ENCODE assay signal across 14 cellular contexts in genomic region chr9:33186457-33187168, GRCh38. TPM values are rescaled to one million over a fixed set of nuclear protein-coding genes. Genes with fewer than 3 reads are reported as not detected.
DNase-seq lines count a peak whose midpoint lies in the region; TF ChIP-seq lines count a peak whose summit lies in the region.
"Had no signal": no experiment of that assay in that cellular context is flagged by ENCODE, and none has a peak within 500 bp of the region (broad histone marks: within the 10 kb centered on the region; RNA-seq: fewer than 3 reads in every experiment).

No MANE protein-coding gene starts in this region.

- H2BK12ac ChIP-seq in neuronal stem cell (ENCODE audit: low read length): no peak overlapping the region

- H3K4me2 ChIP-seq in neuronal stem cell (ENCODE audit: insufficient read depth, low read length, poor library complexity, severe bottlenecking): no peak overlapping the region

- no peak for TF ChIP-seq CTCF in MCF 10A (IDR thresholded peaks at IDR 0.05; ENCODE audit: unreplicated experiment)
- no peak for TF ChIP-seq CTCF in breast epithelium (IDR thresholded peaks at IDR 0.05)
- TF ChIP-seq CTCF in fibroblast of pulmonary artery (IDR thresholded peaks at IDR 0.05; ENCODE audit: low read length, missing control alignments): no peak
- TF ChIP-seq CTCF in endodermal cell (conservative IDR thresholded peaks at IDR 0.05): no peak

- POLR2A ChIA-PET in MCF 10A (lab: Yijun Ruan, JAX): interaction anchor here (0.9 to 4.6 kb wide), 13 partner anchors 9 to 162 kb away, joined by 3 to 57 read pairs (median 5); partner anchors contain the start of genes B4GALT1, DNAJA1 and SMU1

- H3K4me1 ChIP-seq in breast epithelium: no peaks in the 10 kb centered on the region
- peaks cover 5 to 11% of the 10 kb centered on the region in 2 donors for H3K4me1 ChIP-seq in neuronal stem cell (ENCODE audit: control insufficient read depth in 2 of 2, insufficient read depth in 1 of 2, low read depth in 1 of 2, low read length in 2 of 2)
- H3K4me1 ChIP-seq in endodermal cell (ENCODE audit: control insufficient read depth, insufficient read depth, low read length): peaks cover 9% of the 10 kb centered on the region

- H2BK120ac ChIP-seq in neuronal stem cell (ENCODE audit: low read depth, low read length): no peak overlapping the region

- H3K79me1 ChIP-seq in neuronal stem cell (ENCODE audit: low read depth, low read length): no peaks in the 10 kb centered on the region

- H3K27ac Mint-ChIP-seq in MCF 10A (ENCODE audit: low read depth, unreplicated experiment) (peak overlapping the region; percentile 17), endodermal cell (no peak overlapping the region)

- H3K27ac ChIP-seq in breast epithelium (peak overlapping the region in 1 of 2 donors; percentile 43), neuronal stem cell (replicated peaks; ENCODE audit: low read length) (no peak overlapping the region), endodermal cell (ENCODE audit: low read depth, low read length) (no peak overlapping the region)

- no peak overlapping the region for H4K8ac ChIP-seq in neuronal stem cell (ENCODE audit: low read depth, low read length)

- H3K27me3 Mint-ChIP-seq in MCF 10A (ENCODE audit: insufficient read depth, unreplicated experiment): no peaks in the 10 kb centered on the region
- H3K27me3 Mint-ChIP-seq in endodermal cell (ENCODE audit: insufficient read depth): peaks cover 4% of the 10 kb centered on the region

- no peak overlapping the region for H3K9ac ChIP-seq in neuronal stem cell (ENCODE audit: low read depth, low read length, poor library complexity)
- no peak overlapping the region for H3K9ac ChIP-seq in endodermal cell (ENCODE audit: extremely low read depth, low read length, poor library complexity, severe bottlenecking)
- H3K9ac ChIP-seq: SK-N-SH had no signal

- H2BK5ac ChIP-seq in neuronal stem cell (ENCODE audit: low read length): no peak overlapping the region

- H3K36me3 ChIP-seq in breast epithelium (no peaks in the 10 kb centered on the region), neuronal stem cell (replicated peaks in 1 of 2; ENCODE audit: control insufficient read depth in 2 of 2, insufficient read depth in 2 of 2, low read length in 2 of 2) (no peaks in the 10 kb centered on the region), endodermal cell (ENCODE audit: control insufficient read depth, insufficient read depth, low read length) (no peaks in the 10 kb centered on the region)
- H3K36me3 ChIP-seq: thyroid gland had no signal

- DNase-seq in MCF 10A (ENCODE audit: unreplicated experiment): peak; percentile 71
- DNase-seq in breast epithelium (ENCODE audit: low spot score in 2 of 2): no peak
- peak; percentile 81 for DNase-seq in fibroblast of pulmonary artery (ENCODE audit: low read depth)
- no peak for DNase-seq in neuronal stem cell (ENCODE audit: low spot score)
- no peak for DNase-seq in HPDE6-E6E7 (ENCODE audit: extremely low spot score)
- DNase-seq in hippocampal formation (lab: John Stamatoyannopoulos, UW): no peak
- DNase-seq in NCI-H1417 (lab: John Stamatoyannopoulos, UW): no peak
- DNase-seq in endodermal cell: no peak
- DNase-seq: SK-N-SH had no signal

- H2AK5ac ChIP-seq in neuronal stem cell (ENCODE audit: low read depth, low read length): no peak overlapping the region

- peak overlapping the region; percentile 57 for H4K91ac ChIP-seq in neuronal stem cell (ENCODE audit: low read depth, low read length, poor library complexity)

- H2BK15ac ChIP-seq in neuronal stem cell (ENCODE audit: low read length): peak overlapping the region; percentile 50

- no peak overlapping the region for H3K23ac ChIP-seq in neuronal stem cell (ENCODE audit: low read depth, low read length, poor library complexity)

- H3K4me3 Mint-ChIP-seq in MCF 10A (ENCODE audit: unreplicated experiment): no peak overlapping the region
- no peak overlapping the region for H3K4me3 Mint-ChIP-seq in endodermal cell
- H3K4me3 Mint-ChIP-seq: neural crest cell had no signal

- TF ChIP-seq POLR2A in breast epithelium (IDR thresholded peaks at IDR 0.05): no peak

- H3K36me3 Mint-ChIP-seq in MCF 10A (ENCODE audit: insufficient read depth, unreplicated experiment) (no peaks in the 10 kb centered on the region), endodermal cell (ENCODE audit: low read depth) (no peaks in the 10 kb centered on the region)

- CTCF ChIA-PET in MCF 10A (lab: Yijun Ruan, JAX): interaction anchor here (1.0 to 1.5 kb wide), 2 partner anchors 25 to 40 kb away, joined by 3 to 10 read pairs; no protein-coding TSS in a partner anchor

- H3K14ac ChIP-seq in neuronal stem cell (ENCODE audit: low read length): no peak overlapping the region

- intact Hi-C loops in MCF 10A (cut with micrococcal nuclease) (no loop called here), breast epithelium (cut with DNase I; ENCODE audit: low total_unique reads) (no loop called here)

- H3K9me3 Mint-ChIP-seq in MCF 10A (ENCODE audit: unreplicated experiment): no peaks in the 10 kb centered on the region
- H3K9me3 Mint-ChIP-seq in endodermal cell: no peaks in the 10 kb centered on the region
- H3K9me3 Mint-ChIP-seq: neural crest cell had no signal

- H3K27me3 ChIP-seq in breast epithelium (no peaks in the 10 kb centered on the region), neuronal stem cell (ENCODE audit: control insufficient read depth in 3 of 3, insufficient read depth in 3 of 3, low read depth in 1 of 3, low read length in 3 of 3) (peaks cover 0 to 67% (median 0%) of the 10 kb centered on the region in 3 experiments), endodermal cell (ENCODE audit: control insufficient read depth, insufficient read depth, low read length, poor library complexity, severe bottlenecking) (no peaks in the 10 kb centered on the region)
- H3K27me3 ChIP-seq: thyroid gland had no signal

- BruUV-seq in MCF 10A (replicated peaks; lab: Mats Ljungman, UMichigan): no TSS peak

- H3K4me3 ChIP-seq in breast epithelium: no peak overlapping the region
- no peak overlapping the region for H3K4me3 ChIP-seq in fibroblast of pulmonary artery (replicated peaks; ENCODE audit: low read depth, low read length)
- no peak overlapping the region for H3K4me3 ChIP-seq in neuronal stem cell (ENCODE audit: low read length in 2 of 2)
- H3K4me3 ChIP-seq in endodermal cell (ENCODE audit: low read length): no peak overlapping the region
- H3K4me3 ChIP-seq: thyroid gland had no signal

- H2AFZ ChIP-seq in neuronal stem cell (ENCODE audit: low read length): no peak overlapping the region

- H3K4ac ChIP-seq in neuronal stem cell (ENCODE audit: low read length): no peak overlapping the region

- H3K9me3 ChIP-seq in breast epithelium: no peaks in the 10 kb centered on the region
- H3K9me3 ChIP-seq in neuronal stem cell (replicated peaks in 1 of 2; ENCODE audit: control insufficient read depth in 2 of 2, insufficient read depth in 1 of 2, low read depth in 1 of 2, low read length in 2 of 2): peaks cover 0 to 2% of the 10 kb centered on the region in 2 donors
- H3K9me3 ChIP-seq in endodermal cell (ENCODE audit: control insufficient read depth, low read length): no peaks in the 10 kb centered on the region
- H3K9me3 ChIP-seq: SK-N-SH, thyroid gland had no signal

- no CpG with 5 or more reads among the region's 3 CpGs for WGBS in neuronal stem cell (ENCODE audit: extremely low coverage in 2 of 2, insufficient read length in 2 of 2, insufficient replicate concordance in 1 of 2), 2 donors
- WGBS in endodermal cell (ENCODE audit: insufficient coverage in 1 of 2, insufficient read length in 1 of 2), 2 experiments: 93 to 94% methylated on average over 2 to 3 of the region's 3 CpGs

- H3K18ac ChIP-seq in neuronal stem cell (ENCODE audit: low read length): peak overlapping the region; percentile 28

- H3K4me1 Mint-ChIP-seq in MCF 10A (ENCODE audit: insufficient read depth, unreplicated experiment): peaks cover 29% of the 10 kb centered on the region
- H3K4me1 Mint-ChIP-seq in endodermal cell: peaks cover 20% of the 10 kb centered on the region

RNA-seq across cellular contexts. Expression of gene B4GALT1, which starts 19.5 kb away (rescaled TPM):
- 155 and 184 TPM in 2 replicates for total RNA-seq in MCF 10A (2022)
- 10 to 100 TPM; 60.8 to 81.8 (median 66.2) TPM for total RNA-seq in breast epithelium
- polyA plus RNA-seq in neuronal stem cell (2013, experiment 1 of 2): 13.2 TPM
- 13.0 TPM for polyA plus RNA-seq in neuronal stem cell (2013, experiment 2 of 2)
- 10 to 100 TPM; 62.9 to 92.6 TPM for total RNA-seq in endodermal cell
- polyA plus RNA-seq in endodermal cell (2013, experiment 1 of 2): 29.4 TPM
- 31.1 TPM for polyA plus RNA-seq in endodermal cell (2013, experiment 2 of 2)

RNA-seq across cellular contexts. Expression of gene SPINK4, which starts 53.4 kb away (rescaled TPM):
- total RNA-seq in MCF 10A (2022) (not detected in 2 replicates), breast epithelium (not detected), endodermal cell (1 to 10 TPM; 1.3 to 1.4 TPM)
- polyA plus RNA-seq in neuronal stem cell (2013, experiment 1 of 2): not detected
- polyA plus RNA-seq in neuronal stem cell (2013, experiment 2 of 2): not detected
- polyA plus RNA-seq in endodermal cell (2013, experiment 1 of 2): not detected
- not detected for polyA plus RNA-seq in endodermal cell (2013, experiment 2 of 2)
- total RNA-seq: G401, M059J, NCI-H460, neural crest cell, thyroid gland had no signal
- polyA plus RNA-seq: SK-N-SH had no signal

Comparison
In these comparisons a context has a peak if more than half of its experiments do, and no peak if none do; other contexts are left out.
1. DNase-seq: peak in MCF 10A (single experiment) and fibroblast of pulmonary artery (single experiment); none in breast epithelium (0 of 2), neuronal stem cell (single experiment), HPDE6-E6E7 (single experiment), hippocampal formation (0 of 2), NCI-H1417 (0 of 3) and endodermal cell (single experiment).